8 cellular contexts compared by ENCODE assay signal in the genomic region with DNA sequence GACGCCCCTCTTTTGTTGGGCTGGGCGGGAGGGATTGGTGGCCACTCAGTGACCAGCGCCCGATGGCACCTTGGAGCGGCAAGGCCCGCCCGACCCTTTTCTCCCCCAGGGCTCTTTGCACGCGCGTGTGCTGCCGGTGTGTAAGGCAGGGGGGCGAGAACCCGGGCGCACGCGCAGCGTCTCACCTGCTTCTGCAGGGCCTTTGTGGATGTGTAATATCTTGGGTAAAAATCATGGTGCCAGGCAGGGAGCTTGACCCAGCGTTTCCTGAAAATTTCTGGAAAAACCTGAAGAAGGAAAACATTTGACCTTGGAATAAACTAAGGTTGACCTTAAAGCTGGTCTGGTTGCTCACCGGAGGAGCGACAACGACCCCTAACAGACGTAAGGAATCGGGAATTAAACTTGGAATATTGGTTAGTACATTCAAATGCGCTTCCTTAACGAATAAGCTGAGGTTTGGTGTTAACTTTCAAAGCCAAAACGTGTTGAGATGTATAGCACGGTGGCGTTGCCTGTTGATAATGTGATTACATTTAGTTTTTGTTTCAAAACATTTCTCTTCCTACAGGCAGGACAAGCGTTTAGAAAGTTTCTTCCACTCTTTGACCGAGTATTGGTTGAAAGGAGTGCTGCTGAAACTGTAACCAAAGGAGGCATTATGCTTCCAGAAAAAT. TPM values are rescaled to one million over a fixed set of nuclear protein-coding genes. Genes with fewer than 3 reads are reported as not detected.
DNase-seq lines count a peak whose midpoint lies in the region; ATAC-seq and TF ChIP-seq lines count a peak whose summit lies in the region.

No MANE protein-coding gene starts in this region.

- H3K27me3 ChIP-seq in brain microvascular endothelial cell (replicated peaks) (no peaks in the 10 kb centered on the region), liver (ENCODE audit: control insufficient read depth in 4 of 4, insufficient read depth in 4 of 4, low read length in 3 of 4) (no peaks in the 10 kb centered on the region), testis (no peaks in the 10 kb centered on the region)

- H3K36me3 ChIP-seq in KOPT-K1 (ENCODE audit: insufficient read depth, low read length) (peaks cover 73% of the 10 kb centered on the region), brain microvascular endothelial cell (replicated peaks) (peaks cover 32% of the 10 kb centered on the region), liver (ENCODE audit: control insufficient read depth in 4 of 4, insufficient read depth in 3 of 4, low read depth in 1 of 4, low read length in 3 of 4) (peaks cover 3 to 38% (median 19%) of the 10 kb centered on the region in 4 donors), testis (ENCODE audit: low read depth, missing control alignments) (no peaks in the 10 kb centered on the region)

- peak; percentile 28 for DNase-seq in ELR (ENCODE audit: low read depth)
- peak; percentile 1 for DNase-seq in brain microvascular endothelial cell
- DNase-seq in testis, result no peak
- no peak for DNase-seq in stimulated activated CD4-positive, alpha-beta T cell treated with anti-CD3 and anti-CD28 coated beads, Interleukin-12 subunit alpha, Interleukin-12 subunit beta, amount 100 ng/mL, for 4 hours
- DNase-seq in SHP77 treated with DMSO at 0.1 percent for 48 hours (lab: John Stamatoyannopoulos, UW), result no peak

- TF ChIP-seq CTCF in brain microvascular endothelial cell (IDR thresholded peaks at IDR 0.05; ENCODE audit: low read depth, low read length, missing control alignments), result no peak
- TF ChIP-seq CTCF in liver (IDR thresholded peaks at IDR 0.05; ENCODE audit: low read depth, low read length, missing input control), result no peak
- TF ChIP-seq CTCF in testis (IDR thresholded peaks at IDR 0.05), result no peak

- H3K27ac ChIP-seq in KOPT-K1 (ENCODE audit: low read depth, low read length, poor library complexity, severe bottlenecking), result peak overlapping the region; percentile 92
- H3K27ac ChIP-seq in brain microvascular endothelial cell, result peak overlapping the region; percentile 73
- peak overlapping the region; percentile 93 to 97 for H3K27ac ChIP-seq in liver (ENCODE audit: low read depth in 1 of 2, low read length in 2 of 2)
- H3K27ac ChIP-seq in testis, result peak overlapping the region; percentile 99 to 100

- in situ Hi-C loops in brain microvascular endothelial cell (cut with HindIII; ENCODE audit: low pct_ligation_motif_present, low sequenced_read_pairs), result no loop called here

- no peak for TF ChIP-seq RAD21 in liver (IDR thresholded peaks at IDR 0.05)

- H3K9me3 ChIP-seq in KOPT-K1 (ENCODE audit: insufficient read depth, low read length, poor library complexity, severe bottlenecking) (no peaks in the 10 kb centered on the region), liver (ENCODE audit: control insufficient read depth in 4 of 4, low read length in 3 of 4) (no peaks in the 10 kb centered on the region), testis (no peaks in the 10 kb centered on the region)

- H3K4me3 ChIP-seq in brain microvascular endothelial cell (ENCODE audit: low read depth, low read length) (peak overlapping the region; percentile 96), liver (ENCODE audit: low read depth in 1 of 3, low read length in 3 of 3) (peak overlapping the region; percentile 72 to 90 (median 82)), testis (peak overlapping the region; percentile 71 to 83)

- peak overlapping the region; percentile 92 to 96 for H3K9ac ChIP-seq in liver (ENCODE audit: low read depth in 1 of 2, low read length in 2 of 2)

- H3K4me1 ChIP-seq in liver (ENCODE audit: control insufficient read depth in 4 of 4, insufficient read depth in 4 of 4, low read length in 3 of 4) (peaks cover 8 to 33% (median 10%) of the 10 kb centered on the region in 4 donors), testis (peaks cover 24% of the 10 kb centered on the region)

- peak; percentile 10 for ATAC-seq in GM21526 (IDR thresholded peaks at IDR 0.05; ENCODE audit: low FRiP score, unreplicated experiment)

- TF ChIP-seq POLR2A in testis (IDR thresholded peaks at IDR 0.05), result no peak

- under 1% methylated on average over 30 of the region's 30 CpGs for WGBS in liver
- WGBS in testis, 2 donors, result 0% methylated on average over 20 to 28 of the region's 30 CpGs

- intact Hi-C loops in testis (cut with DNase I; ENCODE audit: low total_unique reads), result no loop called here

TF ChIP-seq in liver, 16 proteins besides CTCF, POLR2A, EP300 and RAD21:
- TF ChIP-seq TAF1 (conservative IDR thresholded peaks at IDR 0.05), result no peak
- TF ChIP-seq, protein P1, sequence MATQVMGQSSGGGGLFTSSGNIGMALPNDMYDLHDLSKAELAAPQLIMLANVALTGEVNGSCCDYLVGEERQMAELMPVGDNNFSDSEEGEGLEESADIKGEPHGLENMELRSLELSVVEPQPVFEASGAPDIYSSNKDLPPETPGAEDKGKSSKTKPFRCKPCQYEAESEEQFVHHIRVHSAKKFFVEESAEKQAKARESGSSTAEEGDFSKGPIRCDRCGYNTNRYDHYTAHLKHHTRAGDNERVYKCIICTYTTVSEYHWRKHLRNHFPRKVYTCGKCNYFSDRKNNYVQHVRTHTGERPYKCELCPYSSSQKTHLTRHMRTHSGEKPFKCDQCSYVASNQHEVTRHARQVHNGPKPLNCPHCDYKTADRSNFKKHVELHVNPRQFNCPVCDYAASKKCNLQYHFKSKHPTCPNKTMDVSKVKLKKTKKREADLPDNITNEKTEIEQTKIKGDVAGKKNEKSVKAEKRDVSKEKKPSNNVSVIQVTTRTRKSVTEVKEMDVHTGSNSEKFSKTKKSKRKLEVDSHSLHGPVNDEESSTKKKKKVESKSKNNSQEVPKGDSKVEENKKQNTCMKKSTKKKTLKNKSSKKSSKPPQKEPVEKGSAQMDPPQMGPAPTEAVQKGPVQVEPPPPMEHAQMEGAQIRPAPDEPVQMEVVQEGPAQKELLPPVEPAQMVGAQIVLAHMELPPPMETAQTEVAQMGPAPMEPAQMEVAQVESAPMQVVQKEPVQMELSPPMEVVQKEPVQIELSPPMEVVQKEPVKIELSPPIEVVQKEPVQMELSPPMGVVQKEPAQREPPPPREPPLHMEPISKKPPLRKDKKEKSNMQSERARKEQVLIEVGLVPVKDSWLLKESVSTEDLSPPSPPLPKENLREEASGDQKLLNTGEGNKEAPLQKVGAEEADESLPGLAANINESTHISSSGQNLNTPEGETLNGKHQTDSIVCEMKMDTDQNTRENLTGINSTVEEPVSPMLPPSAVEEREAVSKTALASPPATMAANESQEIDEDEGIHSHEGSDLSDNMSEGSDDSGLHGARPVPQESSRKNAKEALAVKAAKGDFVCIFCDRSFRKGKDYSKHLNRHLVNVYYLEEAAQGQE (IDR thresholded peaks at IDR 0.05), result no peak
- no peak for TF ChIP-seq JUND (IDR thresholded peaks at IDR 0.05)
- no peak for TF ChIP-seq EGR1 (IDR thresholded peaks at IDR 0.05; ENCODE audit: low read depth in 2 of 2)
- no peak for TF ChIP-seq SP1 (IDR thresholded peaks at IDR 0.05)
- no peak for TF ChIP-seq RXRA (IDR thresholded peaks at IDR 0.05)
- TF ChIP-seq MAX (IDR thresholded peaks at IDR 0.05), result no peak
- TF ChIP-seq GABPA (IDR thresholded peaks at IDR 0.05 in 1 of 2, conservative IDR thresholded peaks at IDR 0.05 in 1 of 2), result no peak
- no peak for TF ChIP-seq HNF4A (conservative IDR thresholded peaks at IDR 0.05)
TF ChIP-seq in liver: peak in this region for 0.

RNA-seq across cellular contexts. Expression of gene HSPE1, which starts 0.5 kb away (rescaled TPM):
- total RNA-seq in liver, result 100 to 1,000 TPM in 1 of 2 donors, 10 to 100 TPM in 1; 88.2 to 155 TPM
- 100 to 1,000 TPM; 226 to 347 TPM for polyA plus RNA-seq in liver
- 10 to 100 TPM; 43.3 to 51.3 TPM for total RNA-seq in testis
- polyA plus RNA-seq in testis (ENCODE audit: insufficient read depth, low read depth, low replicate concordance), result 61.8 TPM

RNA-seq across cellular contexts. Expression of gene HSPD1, which starts 1.0 kb away (rescaled TPM):
- total RNA-seq in liver (100 to 1,000 TPM; 185 to 305 TPM), testis (100 to 1,000 TPM; 107 to 121 TPM)
- polyA plus RNA-seq in liver (100 to 1,000 TPM; 269 to 490 TPM), testis (ENCODE audit: insufficient read depth, low read depth, low replicate concordance) (111 TPM)

RNA-seq across cellular contexts. Expression of gene MOB4, which starts 15.2 kb away (rescaled TPM):
- total RNA-seq in liver (10 to 100 TPM; 10.2 to 17.5 TPM), testis (10 to 100 TPM; 10.7 to 13.8 TPM)
- polyA plus RNA-seq in liver (10 to 100 TPM in 1 of 2 donors, 1 to 10 TPM in 1; 7.6 to 14.7 TPM), testis (ENCODE audit: insufficient read depth, low read depth, low replicate concordance) (17.6 TPM)

RNA-seq across cellular contexts. Expression of gene COQ10B, which starts 47.3 kb away (rescaled TPM):
- 10 to 100 TPM; 18.4 to 22.1 TPM for total RNA-seq in liver
- polyA plus RNA-seq in liver, result 10 to 100 TPM; 12.0 to 14.6 TPM
- total RNA-seq in testis, result 10 to 100 TPM; 16.4 to 17.9 TPM
- 18.0 TPM for polyA plus RNA-seq in testis (ENCODE audit: insufficient read depth, low read depth, low replicate concordance)

Comparison
In these comparisons a context has a peak if more than half of its experiments do, and no peak if none do; other contexts are left out.
1. DNase-seq: peak in ELR (single experiment) and brain microvascular endothelial cell (single experiment); none in testis (single experiment), stimulated activated CD4-positive, alpha-beta T cell treated with anti-CD3 and anti-CD28 coated beads, Interleukin-12 subunit alpha, Interleukin-12 subunit beta, amount 100 ng/mL, for 4 hours (single experiment) and SHP77 treated with DMSO at 0.1 percent for 48 hours (single experiment).
2. Peak in every context shown above with its lines, with median percentiles within 50 percentile points of each other: H3K27ac ChIP-seq and H3K4me3 ChIP-seq.